Comparison of ENCODE assay signal across 1 cellular context in the genomic region with DNA sequence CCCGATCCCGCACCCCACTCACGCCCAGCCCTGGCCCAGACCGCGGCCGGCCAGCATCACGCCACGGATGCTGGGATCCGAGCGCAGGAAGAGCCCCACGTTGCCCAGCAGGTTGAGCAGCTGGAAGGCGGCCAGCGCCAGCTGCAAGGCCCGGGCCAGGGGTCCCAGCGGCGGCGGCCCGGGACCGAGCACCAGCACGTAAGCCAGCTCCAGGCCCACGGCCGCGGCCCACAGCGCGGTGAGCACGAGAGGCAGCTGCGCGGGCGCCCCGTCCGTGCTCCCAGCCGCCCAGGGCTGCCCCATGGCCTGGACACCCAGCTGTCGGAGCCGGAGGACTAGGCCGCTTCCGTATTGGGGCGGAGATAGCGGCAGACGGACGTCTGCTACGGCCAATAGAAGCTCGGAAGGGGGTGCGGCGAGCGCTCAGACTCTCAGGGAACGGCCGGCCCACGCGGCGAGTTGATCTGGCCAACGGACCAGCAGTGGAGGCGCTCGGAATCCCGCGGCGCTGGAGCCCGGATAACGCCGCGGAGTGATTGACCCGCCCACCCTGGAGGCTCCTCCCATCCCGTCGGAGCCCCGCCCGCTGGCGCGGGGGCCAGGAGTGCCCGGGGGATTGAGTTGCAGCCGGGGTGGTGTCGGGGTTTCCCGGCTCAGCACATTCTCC.
TF ChIP-seq lines count a peak whose summit lies in the region.

A gene with protein sequence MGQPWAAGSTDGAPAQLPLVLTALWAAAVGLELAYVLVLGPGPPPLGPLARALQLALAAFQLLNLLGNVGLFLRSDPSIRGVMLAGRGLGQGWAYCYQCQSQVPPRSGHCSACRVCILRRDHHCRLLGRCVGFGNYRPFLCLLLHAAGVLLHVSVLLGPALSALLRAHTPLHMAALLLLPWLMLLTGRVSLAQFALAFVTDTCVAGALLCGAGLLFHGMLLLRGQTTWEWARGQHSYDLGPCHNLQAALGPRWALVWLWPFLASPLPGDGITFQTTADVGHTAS (minus strand): TSS at position 348 of the 667 bp plus-strand sequence. CDS start 45 bp downstream, at position 303.

TF ChIP-seq in HepG2, 621 proteins besides CTCF, POLR2A, EP300 and RAD21 (continued from another document and continues in another):
- TF ChIP-seq, protein P1, sequence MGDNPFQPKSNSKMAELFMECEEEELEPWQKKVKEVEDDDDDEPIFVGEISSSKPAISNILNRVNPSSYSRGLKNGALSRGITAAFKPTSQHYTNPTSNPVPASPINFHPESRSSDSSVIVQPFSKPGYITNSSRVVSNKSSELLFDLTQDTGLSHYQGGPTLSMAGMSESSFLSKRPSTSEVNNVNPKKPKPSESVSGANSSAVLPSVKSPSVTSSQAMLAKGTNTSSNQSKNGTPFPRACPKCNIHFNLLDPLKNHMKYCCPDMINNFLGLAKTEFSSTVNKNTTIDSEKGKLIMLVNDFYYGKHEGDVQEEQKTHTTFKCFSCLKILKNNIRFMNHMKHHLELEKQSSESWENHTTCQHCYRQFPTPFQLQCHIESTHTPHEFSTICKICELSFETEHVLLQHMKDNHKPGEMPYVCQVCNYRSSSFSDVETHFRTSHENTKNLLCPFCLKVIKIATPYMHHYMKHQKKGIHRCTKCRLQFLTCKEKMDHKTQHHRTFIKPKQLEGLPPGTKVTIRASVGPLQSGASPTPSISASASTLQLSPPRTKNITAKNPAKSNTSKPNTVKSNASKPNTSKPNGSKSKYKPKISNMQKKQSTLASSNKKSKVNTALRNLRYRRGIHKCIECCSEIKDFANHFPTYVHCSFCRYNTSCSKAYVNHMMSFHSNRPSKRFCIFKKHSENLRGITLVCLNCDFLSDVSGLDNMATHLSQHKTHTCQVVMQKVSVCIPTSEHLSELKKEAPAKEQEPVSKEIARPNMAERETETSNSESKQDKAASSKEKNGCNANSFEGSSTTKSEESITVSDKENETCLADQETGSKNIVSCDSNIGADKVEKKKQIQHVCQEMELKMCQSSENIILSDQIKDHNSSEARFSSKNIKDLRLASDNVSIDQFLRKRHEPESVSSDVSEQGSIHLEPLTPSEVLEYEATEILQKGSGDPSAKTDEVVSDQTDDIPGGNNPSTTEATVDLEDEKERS (CRISPR knock-in tag; IDR thresholded peaks at IDR 0.05), result no peak
- TF ChIP-seq TCF7 (IDR thresholded peaks at IDR 0.05; ENCODE audit: low read depth), result no peak
- TF ChIP-seq, protein P2, sequence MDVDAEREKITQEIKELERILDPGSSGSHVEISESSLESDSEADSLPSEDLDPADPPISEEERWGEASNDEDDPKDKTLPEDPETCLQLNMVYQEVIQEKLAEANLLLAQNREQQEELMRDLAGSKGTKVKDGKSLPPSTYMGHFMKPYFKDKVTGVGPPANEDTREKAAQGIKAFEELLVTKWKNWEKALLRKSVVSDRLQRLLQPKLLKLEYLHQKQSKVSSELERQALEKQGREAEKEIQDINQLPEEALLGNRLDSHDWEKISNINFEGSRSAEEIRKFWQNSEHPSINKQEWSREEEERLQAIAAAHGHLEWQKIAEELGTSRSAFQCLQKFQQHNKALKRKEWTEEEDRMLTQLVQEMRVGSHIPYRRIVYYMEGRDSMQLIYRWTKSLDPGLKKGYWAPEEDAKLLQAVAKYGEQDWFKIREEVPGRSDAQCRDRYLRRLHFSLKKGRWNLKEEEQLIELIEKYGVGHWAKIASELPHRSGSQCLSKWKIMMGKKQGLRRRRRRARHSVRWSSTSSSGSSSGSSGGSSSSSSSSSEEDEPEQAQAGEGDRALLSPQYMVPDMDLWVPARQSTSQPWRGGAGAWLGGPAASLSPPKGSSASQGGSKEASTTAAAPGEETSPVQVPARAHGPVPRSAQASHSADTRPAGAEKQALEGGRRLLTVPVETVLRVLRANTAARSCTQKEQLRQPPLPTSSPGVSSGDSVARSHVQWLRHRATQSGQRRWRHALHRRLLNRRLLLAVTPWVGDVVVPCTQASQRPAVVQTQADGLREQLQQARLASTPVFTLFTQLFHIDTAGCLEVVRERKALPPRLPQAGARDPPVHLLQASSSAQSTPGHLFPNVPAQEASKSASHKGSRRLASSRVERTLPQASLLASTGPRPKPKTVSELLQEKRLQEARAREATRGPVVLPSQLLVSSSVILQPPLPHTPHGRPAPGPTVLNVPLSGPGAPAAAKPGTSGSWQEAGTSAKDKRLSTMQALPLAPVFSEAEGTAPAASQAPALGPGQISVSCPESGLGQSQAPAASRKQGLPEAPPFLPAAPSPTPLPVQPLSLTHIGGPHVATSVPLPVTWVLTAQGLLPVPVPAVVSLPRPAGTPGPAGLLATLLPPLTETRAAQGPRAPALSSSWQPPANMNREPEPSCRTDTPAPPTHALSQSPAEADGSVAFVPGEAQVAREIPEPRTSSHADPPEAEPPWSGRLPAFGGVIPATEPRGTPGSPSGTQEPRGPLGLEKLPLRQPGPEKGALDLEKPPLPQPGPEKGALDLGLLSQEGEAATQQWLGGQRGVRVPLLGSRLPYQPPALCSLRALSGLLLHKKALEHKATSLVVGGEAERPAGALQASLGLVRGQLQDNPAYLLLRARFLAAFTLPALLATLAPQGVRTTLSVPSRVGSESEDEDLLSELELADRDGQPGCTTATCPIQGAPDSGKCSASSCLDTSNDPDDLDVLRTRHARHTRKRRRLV (CRISPR knock-in tag; IDR thresholded peaks at IDR 0.05), result no peak
- TF ChIP-seq, protein P3, sequence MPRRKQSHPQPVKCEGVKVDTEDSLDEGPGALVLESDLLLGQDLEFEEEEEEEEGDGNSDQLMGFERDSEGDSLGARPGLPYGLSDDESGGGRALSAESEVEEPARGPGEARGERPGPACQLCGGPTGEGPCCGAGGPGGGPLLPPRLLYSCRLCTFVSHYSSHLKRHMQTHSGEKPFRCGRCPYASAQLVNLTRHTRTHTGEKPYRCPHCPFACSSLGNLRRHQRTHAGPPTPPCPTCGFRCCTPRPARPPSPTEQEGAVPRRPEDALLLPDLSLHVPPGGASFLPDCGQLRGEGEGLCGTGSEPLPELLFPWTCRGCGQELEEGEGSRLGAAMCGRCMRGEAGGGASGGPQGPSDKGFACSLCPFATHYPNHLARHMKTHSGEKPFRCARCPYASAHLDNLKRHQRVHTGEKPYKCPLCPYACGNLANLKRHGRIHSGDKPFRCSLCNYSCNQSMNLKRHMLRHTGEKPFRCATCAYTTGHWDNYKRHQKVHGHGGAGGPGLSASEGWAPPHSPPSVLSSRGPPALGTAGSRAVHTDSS (CRISPR knock-in tag; conservative IDR thresholded peaks at IDR 0.05), result 0 out of 2 replicates have a peak, but pooled peaks have one; percentile 54
- TF ChIP-seq POGZ (CRISPR knock-in tag; IDR thresholded peaks at IDR 0.05), result 0 out of 2 replicates have a peak, but pooled peaks have one; percentile 34
- TF ChIP-seq, protein P4, sequence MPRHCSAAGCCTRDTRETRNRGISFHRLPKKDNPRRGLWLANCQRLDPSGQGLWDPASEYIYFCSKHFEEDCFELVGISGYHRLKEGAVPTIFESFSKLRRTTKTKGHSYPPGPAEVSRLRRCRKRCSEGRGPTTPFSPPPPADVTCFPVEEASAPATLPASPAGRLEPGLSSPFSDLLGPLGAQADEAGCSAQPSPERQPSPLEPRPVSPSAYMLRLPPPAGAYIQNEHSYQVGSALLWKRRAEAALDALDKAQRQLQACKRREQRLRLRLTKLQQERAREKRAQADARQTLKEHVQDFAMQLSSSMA (CRISPR knock-in tag; IDR thresholded peaks at IDR 0.05), result no peak
- TF ChIP-seq THYN1 (CRISPR knock-in tag; IDR thresholded peaks at IDR 0.05; ENCODE audit: borderline replicate concordance, low read depth), result no peak
- TF ChIP-seq, protein P5, sequence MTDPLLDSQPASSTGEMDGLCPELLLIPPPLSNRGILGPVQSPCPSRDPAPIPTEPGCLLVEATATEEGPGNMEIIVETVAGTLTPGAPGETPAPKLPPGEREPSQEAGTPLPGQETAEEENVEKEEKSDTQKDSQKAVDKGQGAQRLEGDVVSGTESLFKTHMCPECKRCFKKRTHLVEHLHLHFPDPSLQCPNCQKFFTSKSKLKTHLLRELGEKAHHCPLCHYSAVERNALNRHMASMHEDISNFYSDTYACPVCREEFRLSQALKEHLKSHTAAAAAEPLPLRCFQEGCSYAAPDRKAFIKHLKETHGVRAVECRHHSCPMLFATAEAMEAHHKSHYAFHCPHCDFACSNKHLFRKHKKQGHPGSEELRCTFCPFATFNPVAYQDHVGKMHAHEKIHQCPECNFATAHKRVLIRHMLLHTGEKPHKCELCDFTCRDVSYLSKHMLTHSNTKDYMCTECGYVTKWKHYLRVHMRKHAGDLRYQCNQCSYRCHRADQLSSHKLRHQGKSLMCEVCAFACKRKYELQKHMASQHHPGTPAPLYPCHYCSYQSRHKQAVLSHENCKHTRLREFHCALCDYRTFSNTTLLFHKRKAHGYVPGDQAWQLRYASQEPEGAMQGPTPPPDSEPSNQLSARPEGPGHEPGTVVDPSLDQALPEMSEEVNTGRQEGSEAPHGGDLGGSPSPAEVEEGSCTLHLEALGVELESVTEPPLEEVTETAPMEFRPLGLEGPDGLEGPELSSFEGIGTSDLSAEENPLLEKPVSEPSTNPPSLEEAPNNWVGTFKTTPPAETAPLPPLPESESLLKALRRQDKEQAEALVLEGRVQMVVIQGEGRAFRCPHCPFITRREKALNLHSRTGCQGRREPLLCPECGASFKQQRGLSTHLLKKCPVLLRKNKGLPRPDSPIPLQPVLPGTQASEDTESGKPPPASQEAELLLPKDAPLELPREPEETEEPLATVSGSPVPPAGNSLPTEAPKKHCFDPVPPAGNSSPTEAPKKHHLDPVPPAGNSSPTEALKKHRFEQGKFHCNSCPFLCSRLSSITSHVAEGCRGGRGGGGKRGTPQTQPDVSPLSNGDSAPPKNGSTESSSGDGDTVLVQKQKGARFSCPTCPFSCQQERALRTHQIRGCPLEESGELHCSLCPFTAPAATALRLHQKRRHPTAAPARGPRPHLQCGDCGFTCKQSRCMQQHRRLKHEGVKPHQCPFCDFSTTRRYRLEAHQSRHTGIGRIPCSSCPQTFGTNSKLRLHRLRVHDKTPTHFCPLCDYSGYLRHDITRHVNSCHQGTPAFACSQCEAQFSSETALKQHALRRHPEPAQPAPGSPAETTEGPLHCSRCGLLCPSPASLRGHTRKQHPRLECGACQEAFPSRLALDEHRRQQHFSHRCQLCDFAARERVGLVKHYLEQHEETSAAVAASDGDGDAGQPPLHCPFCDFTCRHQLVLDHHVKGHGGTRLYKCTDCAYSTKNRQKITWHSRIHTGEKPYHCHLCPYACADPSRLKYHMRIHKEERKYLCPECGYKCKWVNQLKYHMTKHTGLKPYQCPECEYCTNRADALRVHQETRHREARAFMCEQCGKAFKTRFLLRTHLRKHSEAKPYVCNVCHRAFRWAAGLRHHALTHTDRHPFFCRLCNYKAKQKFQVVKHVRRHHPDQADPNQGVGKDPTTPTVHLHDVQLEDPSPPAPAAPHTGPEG (CRISPR knock-in tag; IDR thresholded peaks at IDR 0.05), result 0 out of 2 replicates have a peak, but pooled peaks have one; percentile 22
- TF ChIP-seq, protein P6, sequence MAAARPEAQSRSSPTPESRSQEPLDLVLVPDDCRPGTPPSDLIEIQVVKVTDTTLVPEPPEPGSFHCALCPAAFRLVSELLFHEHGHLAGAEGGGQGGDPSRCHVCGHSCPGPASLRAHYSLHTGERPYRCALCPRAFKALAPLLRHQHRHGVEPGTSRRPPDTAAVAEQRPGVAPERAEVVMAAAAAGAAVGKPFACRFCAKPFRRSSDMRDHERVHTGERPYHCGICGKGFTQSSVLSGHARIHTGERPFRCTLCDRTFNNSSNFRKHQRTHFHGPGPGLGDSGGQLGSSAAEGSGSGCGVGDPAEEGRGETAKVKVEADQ (CRISPR knock-in tag; IDR thresholded peaks at IDR 0.05; ENCODE audit: borderline replicate concordance), result no peak
- TF ChIP-seq AGO1 (IDR thresholded peaks at IDR 0.05; ENCODE audit: low read depth, low read length, poor library complexity, severe bottlenecking), result peak; percentile 18
- TF ChIP-seq, protein P7, sequence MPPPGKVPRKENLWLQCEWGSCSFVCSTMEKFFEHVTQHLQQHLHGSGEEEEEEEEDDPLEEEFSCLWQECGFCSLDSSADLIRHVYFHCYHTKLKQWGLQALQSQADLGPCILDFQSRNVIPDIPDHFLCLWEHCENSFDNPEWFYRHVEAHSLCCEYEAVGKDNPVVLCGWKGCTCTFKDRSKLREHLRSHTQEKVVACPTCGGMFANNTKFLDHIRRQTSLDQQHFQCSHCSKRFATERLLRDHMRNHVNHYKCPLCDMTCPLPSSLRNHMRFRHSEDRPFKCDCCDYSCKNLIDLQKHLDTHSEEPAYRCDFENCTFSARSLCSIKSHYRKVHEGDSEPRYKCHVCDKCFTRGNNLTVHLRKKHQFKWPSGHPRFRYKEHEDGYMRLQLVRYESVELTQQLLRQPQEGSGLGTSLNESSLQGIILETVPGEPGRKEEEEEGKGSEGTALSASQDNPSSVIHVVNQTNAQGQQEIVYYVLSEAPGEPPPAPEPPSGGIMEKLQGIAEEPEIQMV (CRISPR knock-in tag; IDR thresholded peaks at IDR 0.05; ENCODE audit: low read depth), result no peak
- TF ChIP-seq ZNF556 (CRISPR knock-in tag; IDR thresholded peaks at IDR 0.05; ENCODE audit: borderline replicate concordance), result peak; percentile 31; the same call in 1 of the 2 replicates
- TF ChIP-seq, protein P8, sequence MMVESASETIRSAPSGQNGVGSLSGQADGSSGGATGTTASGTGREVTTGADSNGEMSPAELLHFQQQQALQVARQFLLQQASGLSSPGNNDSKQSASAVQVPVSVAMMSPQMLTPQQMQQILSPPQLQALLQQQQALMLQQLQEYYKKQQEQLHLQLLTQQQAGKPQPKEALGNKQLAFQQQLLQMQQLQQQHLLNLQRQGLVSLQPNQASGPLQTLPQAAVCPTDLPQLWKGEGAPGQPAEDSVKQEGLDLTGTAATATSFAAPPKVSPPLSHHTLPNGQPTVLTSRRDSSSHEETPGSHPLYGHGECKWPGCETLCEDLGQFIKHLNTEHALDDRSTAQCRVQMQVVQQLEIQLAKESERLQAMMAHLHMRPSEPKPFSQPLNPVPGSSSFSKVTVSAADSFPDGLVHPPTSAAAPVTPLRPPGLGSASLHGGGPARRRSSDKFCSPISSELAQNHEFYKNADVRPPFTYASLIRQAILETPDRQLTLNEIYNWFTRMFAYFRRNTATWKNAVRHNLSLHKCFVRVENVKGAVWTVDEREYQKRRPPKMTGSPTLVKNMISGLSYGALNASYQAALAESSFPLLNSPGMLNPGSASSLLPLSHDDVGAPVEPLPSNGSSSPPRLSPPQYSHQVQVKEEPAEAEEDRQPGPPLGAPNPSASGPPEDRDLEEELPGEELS (CRISPR knock-in tag; IDR thresholded peaks at IDR 0.05), result no peak
- no peak for TF ChIP-seq NR2F6 (IDR thresholded peaks at IDR 0.05)
- no peak for TF ChIP-seq NR2F6 (CRISPR knock-in tag; IDR thresholded peaks at IDR 0.05)
- TF ChIP-seq, protein P9, sequence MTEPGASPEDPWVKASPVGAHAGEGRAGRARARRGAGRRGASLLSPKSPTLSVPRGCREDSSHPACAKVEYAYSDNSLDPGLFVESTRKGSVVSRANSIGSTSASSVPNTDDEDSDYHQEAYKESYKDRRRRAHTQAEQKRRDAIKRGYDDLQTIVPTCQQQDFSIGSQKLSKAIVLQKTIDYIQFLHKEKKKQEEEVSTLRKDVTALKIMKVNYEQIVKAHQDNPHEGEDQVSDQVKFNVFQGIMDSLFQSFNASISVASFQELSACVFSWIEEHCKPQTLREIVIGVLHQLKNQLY (CRISPR knock-in tag; IDR thresholded peaks at IDR 0.05), result no peak
- no peak for TF ChIP-seq HOXA9 (CRISPR knock-in tag; IDR thresholded peaks at IDR 0.05; ENCODE audit: borderline replicate concordance)
- no peak for TF ChIP-seq ZC3H4 (CRISPR knock-in tag; IDR thresholded peaks at IDR 0.05; ENCODE audit: borderline replicate concordance)
- no peak for TF ChIP-seq KLF11 (CRISPR knock-in tag; IDR thresholded peaks at IDR 0.05)
- peak; percentile 17; the same call in 1 of the 2 replicates for TF ChIP-seq ETV5 (CRISPR knock-in tag; IDR thresholded peaks at IDR 0.05; ENCODE audit: borderline replicate concordance)
- TF ChIP-seq FOXJ3 (CRISPR knock-in tag; IDR thresholded peaks at IDR 0.05; ENCODE audit: borderline replicate concordance), result no peak
- TF ChIP-seq MAFF (IDR thresholded peaks at IDR 0.05; ENCODE audit: low read depth, low read length), result no peak
- 0 out of 2 replicates have a peak, but pooled peaks have one; percentile 37 for TF ChIP-seq ZNF343 (CRISPR knock-in tag; IDR thresholded peaks at IDR 0.05)
- TF ChIP-seq KAT2B (IDR thresholded peaks at IDR 0.05; ENCODE audit: borderline replicate concordance, low read depth, low read length), result no peak
- TF ChIP-seq HNRNPH1 (optimal IDR thresholded peaks at IDR 0.05; ENCODE audit: low read depth, low read length), result no peak
- TF ChIP-seq ISX (CRISPR knock-in tag; conservative IDR thresholded peaks at IDR 0.05), result no peak
- TF ChIP-seq ZNF850 (CRISPR knock-in tag; conservative IDR thresholded peaks at IDR 0.05), result no peak
